Comparison of ENCODE assay signal across 14 cellular contexts in genomic region chr7:41698726-41699125, GRCh38. TPM values are rescaled to one million over a fixed set of nuclear protein-coding genes. Genes with fewer than 3 reads are reported as not detected.
DNase-seq lines count a peak whose midpoint lies in the region; ATAC-seq and TF ChIP-seq lines count a peak whose summit lies in the region.
"Had no signal": no experiment of that assay in that cellular context is flagged by ENCODE, and none has a peak within 500 bp of the region (broad histone marks: within the 10 kb centered on the region; RNA-seq: fewer than 3 reads in every experiment).

No MANE protein-coding gene starts in this region.

- in situ Hi-C loops in astrocyte of the cerebellum (cut with HindIII; ENCODE audit: low sequenced_read_pairs), result no loop called here

- no peak overlapping the region for H3K4me3 Mint-ChIP-seq in stimulated activated naive CD8-positive, alpha-beta T cell treated with anti-CD3 and anti-CD28 coated beads, Interleukin-15, amount 100 ng/mL, for 72 hours
- H3K4me3 Mint-ChIP-seq in CD14-positive monocyte, result peak overlapping the region in 1 of 2 donors; percentile 13

- H3K4me1 Mint-ChIP-seq in stimulated activated naive CD8-positive, alpha-beta T cell treated with anti-CD3 and anti-CD28 coated beads, Interleukin-15, amount 100 ng/mL, for 72 hours, result peaks cover 12% of the 10 kb centered on the region
- peaks cover 25% of the 10 kb centered on the region for H3K4me1 Mint-ChIP-seq in CD14-positive monocyte

- H3K27me3 ChIP-seq in right cardiac atrium (ENCODE audit: control insufficient read depth, insufficient read depth), result no peaks in the 10 kb centered on the region

- no peak overlapping the region for H3K27ac ChIP-seq in HEK293 (ENCODE audit: extremely low read depth, low read depth, low read length)
- H3K27ac ChIP-seq in right cardiac atrium (ENCODE audit: low read length), result no peak overlapping the region
- H3K27ac ChIP-seq in skin epidermis, result peak overlapping the region in 15 of 21 experiments; percentile 35 to 89 (median 72)

- DNase-seq in astrocyte of the cerebellum (ENCODE audit: low read depth) (no peak), right cardiac atrium (no peak), NCI-H146 (lab: John Stamatoyannopoulos, UW) (no peak), CD14-positive monocyte (ENCODE audit: low spot score) (no peak)
- no peak for DNase-seq in stimulated activated naive CD8-positive, alpha-beta T cell treated with anti-CD3 and anti-CD28 coated beads, Interleukin-15, amount 100 ng/mL, for 72 hours
- no peak for DNase-seq in NK-92 treated with Interleukin-12 subunit alpha and Interleukin-12 subunit beta, amount 100 ng/mL, for 24 hours (lab: John Stamatoyannopoulos, UW)
- DNase-seq: activated naive CD4-positive, alpha-beta T cell treated with anti-CD3 and anti-CD28 coated beads, Interleukin-2, amount 50 U/mL, for 16 hours; DMS53; gastrocnemius medialis; naive thymus-derived CD8-positive, alpha-beta T cell; NCI-H1105 treated with DMSO at 0.1 percent for 48 hours; OCI-M1 had no signal

- H3K9me3 Mint-ChIP-seq in stimulated activated naive CD8-positive, alpha-beta T cell treated with anti-CD3 and anti-CD28 coated beads, Interleukin-15, amount 100 ng/mL, for 72 hours, result no peaks in the 10 kb centered on the region
- H3K9me3 Mint-ChIP-seq in CD14-positive monocyte, result peaks cover 0 to 3% (median 0%) of the 10 kb centered on the region in 7 donors
- H3K9me3 Mint-ChIP-seq: naive thymus-derived CD8-positive, alpha-beta T cell had no signal

- intact Hi-C loops in right cardiac atrium (cut with DNase I), result loop anchor here in 1 of 4 donors (10.0 kb wide), 1 partner anchor 694 kb away; no protein-coding TSS in a partner anchor
- intact Hi-C loops in CD14-positive monocyte (cut with micrococcal nuclease), result no loop called here

- H3K4me1 ChIP-seq in HEK293 (ENCODE audit: control insufficient read depth, insufficient read depth, low read length), result peaks cover 17% of the 10 kb centered on the region
- H3K4me1 ChIP-seq in right cardiac atrium (ENCODE audit: control insufficient read depth, insufficient read depth, low read length), result peaks cover 3% of the 10 kb centered on the region

- H3K4me3 ChIP-seq in HEK293 (ENCODE audit: low read depth, low read length), result no peak overlapping the region
- peak overlapping the region; percentile 48 for H3K4me3 ChIP-seq in astrocyte of the cerebellum (ENCODE audit: low read depth, low read length)
- H3K4me3 ChIP-seq in right cardiac atrium (ENCODE audit: low read length), result peak overlapping the region; percentile 70
- H3K4me3 ChIP-seq in skin epidermis, result peak overlapping the region; percentile 2 to 43 (median 29)

- TF ChIP-seq CTCF in HEK293 (tag by site-specific recombination; IDR thresholded peaks at IDR 0.05), result no peak
- TF ChIP-seq CTCF in astrocyte of the cerebellum (IDR thresholded peaks at IDR 0.05; ENCODE audit: low read depth, low read length, missing control alignments), result no peak
- no peak for TF ChIP-seq CTCF in CD14-positive monocyte (IDR thresholded peaks at IDR 0.05)

- POLR2A ChIA-PET in HEK293 (lab: Yijun Ruan, JAX), result no interaction called here

- H3K27me3 Mint-ChIP-seq in stimulated activated naive CD8-positive, alpha-beta T cell treated with anti-CD3 and anti-CD28 coated beads, Interleukin-15, amount 100 ng/mL, for 72 hours, result peaks cover 85% of the 10 kb centered on the region
- peaks cover 21 to 36% (median 24%) of the 10 kb centered on the region in 3 donors for H3K27me3 Mint-ChIP-seq in CD14-positive monocyte (ENCODE audit: low read depth in 3 of 3)

- CTCF ChIA-PET in HEK293 (lab: Yijun Ruan, JAX), result interaction anchor here (1.3 to 1.5 kb wide), 2 partner anchors 12 to 696 kb away, joined by 3 to 6 read pairs; no protein-coding TSS in a partner anchor

- no peak overlapping the region for H3K27ac Mint-ChIP-seq in stimulated activated naive CD8-positive, alpha-beta T cell treated with anti-CD3 and anti-CD28 coated beads, Interleukin-15, amount 100 ng/mL, for 72 hours
- no peak overlapping the region for H3K27ac Mint-ChIP-seq in CD14-positive monocyte
- H3K27ac Mint-ChIP-seq: naive thymus-derived CD8-positive, alpha-beta T cell had no signal

- WGBS in right cardiac atrium, result 39% methylated on average over 4 of the region's 4 CpGs

- no peak for ATAC-seq in right cardiac atrium
- no peak for ATAC-seq in stimulated activated naive CD8-positive, alpha-beta T cell treated with anti-CD3 and anti-CD28 coated beads, Interleukin-15, amount 100 ng/mL, for 72 hours
- ATAC-seq: gastrocnemius medialis; naive thymus-derived CD8-positive, alpha-beta T cell had no signal

- peaks cover 0 to 1% of the 10 kb centered on the region in 2 donors for H3K36me3 Mint-ChIP-seq in CD14-positive monocyte
- H3K36me3 Mint-ChIP-seq: naive thymus-derived CD8-positive, alpha-beta T cell had no signal

- H3K36me3 ChIP-seq in HEK293 (ENCODE audit: control insufficient read depth in 2 of 2, insufficient read depth in 1 of 2, low read length in 2 of 2), result no peaks in the 10 kb centered on the region
- H3K36me3 ChIP-seq: gastrocnemius medialis had no signal

- no peaks in the 10 kb centered on the region for H3K9me3 ChIP-seq in HEK293 (ENCODE audit: control insufficient read depth, insufficient read depth, low read depth, low read length)
- no peaks in the 10 kb centered on the region for H3K9me3 ChIP-seq in right cardiac atrium (ENCODE audit: control insufficient read depth, low read length)
- H3K9me3 ChIP-seq: gastrocnemius medialis had no signal

TF ChIP-seq in HEK293, 187 proteins besides CTCF, POLR2A, EP300 and RAD21:
- TF ChIP-seq SCRT2 (tag by site-specific recombination; IDR thresholded peaks at IDR 0.05), result peak; percentile 64
- TF ChIP-seq ZNF585B (tag by site-specific recombination; IDR thresholded peaks at IDR 0.05), result no peak
- TF ChIP-seq GLI2 (tag by site-specific recombination; IDR thresholded peaks at IDR 0.05; ENCODE audit: borderline replicate concordance, low read depth), result no peak

RNA-seq across cellular contexts. Expression of gene INHBA, which starts 4.2 kb away (rescaled TPM):
- total RNA-seq in right cardiac atrium, result 10 to 100 TPM; 21.9 to 66.4 (median 42.7) TPM
- 3.3 TPM for polyA plus RNA-seq in right cardiac atrium
- under 1 TPM; 0.08 to 0.24 TPM for polyA plus RNA-seq in CD14-positive monocyte
- total RNA-seq: naive thymus-derived CD8-positive, alpha-beta T cell had no signal
- polyA plus RNA-seq: naive thymus-derived CD8-positive, alpha-beta T cell had no signal

Comparison
In these comparisons a context has a peak if more than half of its experiments do, and no peak if none do; other contexts are left out.
1. H3K27ac ChIP-seq: peak in skin epidermis (15 of 21); none in HEK293 (single experiment) and right cardiac atrium (single experiment).